22 cellular contexts compared by ENCODE assay signal in the genomic region with DNA sequence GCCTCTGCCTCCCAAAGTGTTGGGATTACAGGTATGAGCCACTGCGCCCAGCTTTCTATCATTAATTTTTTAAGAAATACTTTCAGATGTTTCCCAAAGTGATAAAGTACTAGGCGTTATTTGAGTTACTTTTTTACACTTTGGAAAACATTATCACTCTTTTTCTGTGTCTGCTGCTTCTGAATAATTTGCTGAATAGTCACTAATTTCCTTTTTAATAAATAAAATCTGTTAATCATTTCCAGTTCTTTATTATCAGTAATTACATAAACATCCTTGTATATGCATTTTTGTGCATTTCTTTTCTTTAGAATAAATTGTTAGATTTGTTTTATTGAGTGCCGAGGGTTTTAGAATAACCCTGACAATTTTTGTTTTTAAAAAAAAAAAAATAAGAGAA. TPM values are rescaled to one million over a fixed set of nuclear protein-coding genes. Genes with fewer than 3 reads are reported as not detected.
DNase-seq lines count a peak whose midpoint lies in the region; ATAC-seq, FAIRE-seq and TF ChIP-seq lines count a peak whose summit lies in the region.
"Had no signal": no experiment of that assay in that cellular context is flagged by ENCODE, and none has a peak within 500 bp of the region (broad histone marks: within the 10 kb centered on the region; RNA-seq: fewer than 3 reads in every experiment).

No MANE protein-coding gene starts in this region.

- in situ Hi-C loops in K562 (cut with MboI), result no loop called here

- TF ChIP-seq POLR2A in A549 (IDR thresholded peaks at IDR 0.05; ENCODE audit: low read length) (no peak), K562 (conservative IDR thresholded peaks at IDR 0.05) (no peak)

- DNase-seq in A549 (ENCODE audit: low read depth in 1 of 2, low spot score in 1 of 2), result no peak
- DNase-seq in K562 (ENCODE audit: extremely low read depth in 1 of 4, low spot score in 3 of 4), result no peak
- DNase-seq in small intestine, result no peak
- DNase-seq in midbrain (lab: John Stamatoyannopoulos, UW), result no peak
- no peak for DNase-seq in NCI-H524 treated with DMSO at 0.1 percent for 48 hours (lab: John Stamatoyannopoulos, UW)
- DNase-seq in D341Med (ENCODE audit: low spot score), result no peak
- DNase-seq: 8988T; ACHN; BE2C; C1 segment of cervical spinal cord; CD4-positive, alpha-beta memory T cell; CD4-positive, CD25-positive, alpha-beta regulatory T cell; CD8-positive, alpha-beta memory T cell; COR-L47; DMS79 treated with DMSO at 0.1 percent for 48 hours; GDM1 had no signal

- POLR2A ChIA-PET in A549 (lab: Yijun Ruan, JAX) (no interaction called here), K562 (lab: Yijun Ruan, JAX) (interaction anchor here (0.6 kb wide), 1 partner anchor 8 kb away, joined by 3 read pairs; no protein-coding TSS in a partner anchor)

- CTCF ChIA-PET in A549 (lab: Yijun Ruan, JAX), result interaction anchor here (0.6 kb wide), 1 partner anchor 23 kb away, joined by 3 read pairs; no protein-coding TSS in a partner anchor
- CTCF ChIA-PET in K562 (lab: Yijun Ruan, JAX; ENCODE audit: low intra/inter-chr PET ratio), result no interaction called here

- no peaks in the 10 kb centered on the region for H3K9me3 ChIP-seq in A549
- no peaks in the 10 kb centered on the region for H3K9me3 ChIP-seq in K562 (replicated peaks; ENCODE audit: control insufficient read depth, insufficient read depth, low read depth, low read length)
- no peaks in the 10 kb centered on the region for H3K9me3 ChIP-seq in small intestine (ENCODE audit: control insufficient read depth, low read depth)
- H3K9me3 ChIP-seq: BE2C had no signal

- H3K4me3 ChIP-seq in A549 (no peak overlapping the region), K562 (no peak overlapping the region), small intestine (ENCODE audit: low read depth in 1 of 2, low read length in 2 of 2) (no peak overlapping the region)
- H3K4me3 ChIP-seq: BLaER1, GM12878 had no signal

- H3K4me2 ChIP-seq in A549, result no peak overlapping the region
- H3K4me2 ChIP-seq in K562 (ENCODE audit: insufficient read depth, low read length), result no peak overlapping the region
- H3K4me2 ChIP-seq: BLaER1 had no signal

- peaks cover 4% of the 10 kb centered on the region; the same call in 2 of the 3 replicates for H3K79me2 ChIP-seq in K562 (ENCODE audit: control insufficient read depth, insufficient read depth, low read length)

- ATAC-seq in A549 (no peak), K562 (no peak)
- ATAC-seq: GM12878 had no signal

- H4K20me1 ChIP-seq in K562 (replicated peaks; ENCODE audit: control insufficient read depth, insufficient read depth, low read length), result no peaks in the 10 kb centered on the region

- 88% methylated on average over 3 of the region's 3 CpGs for WGBS in A549 (ENCODE audit: missing lambda C conversion rate)
- WGBS in K562 (ENCODE audit: insufficient coverage, low coverage, missing lambda C conversion rate), result 86% methylated on average over 3 of the region's 3 CpGs
- 94 to 98% (median 97%) methylated on average over 3 of the region's 3 CpGs for WGBS in small intestine, 3 donors

- H2AFZ ChIP-seq in K562 (ENCODE audit: low read depth, low read length), result no peak overlapping the region

- H3K4me1 ChIP-seq in A549 (no peaks in the 10 kb centered on the region), K562 (replicated peaks in 1 of 2; ENCODE audit: control insufficient read depth in 2 of 2, insufficient read depth in 2 of 2, low read length in 2 of 2) (no peaks in the 10 kb centered on the region), small intestine (ENCODE audit: control insufficient read depth in 2 of 2, insufficient read depth in 1 of 2, low read depth in 1 of 2, low read length in 1 of 2) (no peaks in the 10 kb centered on the region)
- H3K4me1 ChIP-seq: BE2C, BLaER1 had no signal

- TF ChIP-seq EP300 in A549 (IDR thresholded peaks at IDR 0.05), result no peak
- no peak for TF ChIP-seq EP300 in K562 (IDR thresholded peaks at IDR 0.05; ENCODE audit: low read length)

- no TSS peak for BruUV-seq in K562 (replicated peaks; lab: Mats Ljungman, UMichigan)

- H3K9me1 ChIP-seq in K562 (ENCODE audit: control insufficient read depth, insufficient read depth, low read length), result no peaks in the 10 kb centered on the region

- no peak overlapping the region for H3K9ac ChIP-seq in K562 (ENCODE audit: insufficient read depth in 1 of 2, low read depth in 2 of 2, low read length in 2 of 2)
- H3K9ac ChIP-seq: BLaER1 had no signal

- TF ChIP-seq RAD21 in A549 (conservative IDR thresholded peaks at IDR 0.05 in 1 of 2, IDR thresholded peaks at IDR 0.05 in 1 of 2), result no peak
- TF ChIP-seq RAD21 in K562 (CRISPR knock-in tag; conservative IDR thresholded peaks at IDR 0.05 in 1 of 2, IDR thresholded peaks at IDR 0.05 in 1 of 2), result no peak

- H3K36me3 ChIP-seq in K562 (ENCODE audit: control insufficient read depth, insufficient read depth, low read length) (peaks cover 5% of the 10 kb centered on the region; the same call in 1 of the 3 replicates), small intestine (ENCODE audit: control insufficient read depth in 2 of 2, insufficient read depth in 2 of 2, low read length in 2 of 2) (peaks cover 0 to 2% of the 10 kb centered on the region in 2 donors)

- H3K27me3 ChIP-seq in K562 (ENCODE audit: control insufficient read depth in 2 of 2, insufficient read depth in 2 of 2, low read length in 2 of 2) (no peaks in the 10 kb centered on the region), small intestine (ENCODE audit: control insufficient read depth in 2 of 2, insufficient read depth in 2 of 2, low read length in 2 of 2) (no peaks in the 10 kb centered on the region)
- H3K27me3 ChIP-seq: BE2C, BLaER1 had no signal

- FAIRE-seq in A204.1 (lab: Jason Lieb, UNC) (peak; percentile 3), A549 (lab: Jason Lieb, UNC) (no peak), K562 (lab: Jason Lieb, UNC) (no peak), small intestine (lab: Jason Lieb, UNC) (peak; percentile 55)
- FAIRE-seq: D721Med, GM12878, GM12892, GM18507 had no signal

- TF ChIP-seq CTCF in A549 (IDR thresholded peaks at IDR 0.05), result no peak
- TF ChIP-seq CTCF in K562 (IDR thresholded peaks at IDR 0.05 in 2 of 3, conservative IDR thresholded peaks at IDR 0.05 in 1 of 3; ENCODE audit: insufficient read depth in 2 of 3, low read depth in 1 of 3, low read length in 3 of 3), result no peak

- H3K27ac ChIP-seq in A549, result no peak overlapping the region
- H3K27ac ChIP-seq in K562 (ENCODE audit: extremely low read depth, low read depth, low read length), result no peak overlapping the region
- no peak overlapping the region for H3K27ac ChIP-seq in small intestine (ENCODE audit: low read depth in 1 of 2, low read length in 1 of 2)
- H3K27ac ChIP-seq: BLaER1 had no signal

- intact Hi-C loops in K562 (cut with micrococcal nuclease), result no loop called here

TF ChIP-seq in A549, 52 proteins besides CTCF, POLR2A, EP300 and RAD21:
- no peak for TF ChIP-seq FOXS1 (CRISPR knock-in tag; IDR thresholded peaks at IDR 0.05)
- TF ChIP-seq MAFK (IDR thresholded peaks at IDR 0.05; ENCODE audit: partially characterized antibody), result peak; percentile 58

TF ChIP-seq in K562, 482 proteins besides CTCF, POLR2A, EP300 and RAD21:
- TF ChIP-seq MED1 (CRISPR knock-in tag; IDR thresholded peaks at IDR 0.05; ENCODE audit: borderline replicate concordance) (no peak), ZNF668 (CRISPR knock-in tag; IDR thresholded peaks at IDR 0.05) (no peak), ZNF316 (IDR thresholded peaks at IDR 0.05) (peak; percentile 68), KDM2B (CRISPR knock-in tag; IDR thresholded peaks at IDR 0.05) (no peak)
- TF ChIP-seq, protein P1, sequence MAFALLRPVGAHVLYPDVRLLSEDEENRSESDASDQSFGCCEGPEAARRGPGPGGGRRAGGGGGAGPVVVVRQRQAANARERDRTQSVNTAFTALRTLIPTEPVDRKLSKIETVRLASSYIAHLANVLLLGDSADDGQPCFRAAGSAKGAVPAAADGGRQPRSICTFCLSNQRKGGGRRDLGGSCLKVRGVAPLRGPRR (CRISPR knock-in tag; IDR thresholded peaks at IDR 0.05), result no peak

RNA-seq across cellular contexts. Expression of gene UHRF2, which starts 48.6 kb away (rescaled TPM):
- 60.6 and 74.3 TPM in 2 replicates for polyA plus RNA-seq in A549 (2011; rRNA removed)
- 15.6 and 16.8 TPM in 2 replicates for polyA plus RNA-seq in A549 (2012; cell fraction: cytosol; rRNA removed)
- polyA plus RNA-seq in A549 (2012; cell fraction: nucleus; rRNA removed), result 33.2 and 49.6 TPM in 2 replicates
- 25.8 to 28.6 TPM (median 28.5 TPM) in 3 replicates for polyA plus RNA-seq in A549 (2017; fragmentation: RNase III; extraction: RNeasy Plus Mini Kit Qiagen cat#74134 plus additional on column Dnase treatment)
- 41.6 and 44.8 TPM in 2 replicates for polyA minus RNA-seq in A549 (2011; rRNA and poly(A)+ RNA removed)
- 69.4 and 136 TPM in 2 replicates for total RNA-seq in K562 (2011; cell fraction: chromatin; rRNA removed; ENCODE audit: low replicate concordance)
- 28.0 and 36.7 TPM in 2 replicates for total RNA-seq in K562 (2011; cell fraction: nucleolus; rRNA removed)
- total RNA-seq in K562 (2011; cell fraction: nucleoplasm; rRNA removed), result 76.6 and 118 TPM in 2 replicates
- 17.8 and 20.8 TPM in 2 replicates for total RNA-seq in K562 (2014; rRNA removed)
- total RNA-seq in K562 (2014; rRNA removed; fragmentation: Illumina TruSeq; extraction: Trizol), result 23.7 and 25.2 TPM in 2 replicates
- total RNA-seq in K562 (2015; rRNA removed; fragmentation: Illumina TruSeq; extraction: Trizol), result 20.2 and 21.0 TPM in 2 replicates
- total RNA-seq in K562 (2021), result 19.4 and 20.3 TPM in 2 replicates
- 35.8 and 39.0 TPM in 2 replicates for polyA plus RNA-seq in K562 (2011; rRNA removed)
- polyA plus RNA-seq in K562 (2011; cell fraction: cytosol; rRNA removed), result 10.2 and 20.2 TPM in 2 replicates
- 112 and 120 TPM in 2 replicates for polyA plus RNA-seq in K562 (2011; cell fraction: nucleus; rRNA removed)
- polyA plus RNA-seq in K562 (2012), result 12.3 and 15.9 TPM in 2 replicates
- polyA plus RNA-seq in K562 (2014; fragmentation: Illumina TruSeq; extraction: Trizol), result 17.2 and 20.1 TPM in 2 replicates
- 1 to 10 TPM; 5.6 to 7.6 TPM for polyA plus RNA-seq in K562 (2014; fragmentation: Nextera tagmentation; extraction: Ambion mirVana)
- polyA plus RNA-seq in K562 (2014; rRNA removed), result 19.0 and 20.7 TPM in 2 replicates
- polyA minus RNA-seq in K562 (2011; rRNA and poly(A)+ RNA removed), result 47.0 and 55.5 TPM in 2 replicates
- 13.0 and 24.7 TPM in 2 replicates for polyA minus RNA-seq in K562 (2011; cell fraction: cytosol; rRNA and poly(A)+ RNA removed)
- polyA minus RNA-seq in K562 (2011; cell fraction: nucleus; rRNA and poly(A)+ RNA removed), result 55.1 and 81.0 TPM in 2 replicates
- 10 to 100 TPM; 12.5 to 13.3 (median 13.0) TPM for polyA plus RNA-seq in small intestine
